In genomic region chr14:80584638-80585505, GRCh38 we compare ENCODE assay signal across 15 cellular contexts.
A peak's percentile ranks its signal among the peaks of the same experiment; 100 is the strongest.
DNase-seq lines count a peak whose midpoint lies in the region; ATAC-seq, FAIRE-seq and TF ChIP-seq lines count a peak whose summit lies in the region.
"Had no signal": no experiment of that assay in that cellular context is flagged by ENCODE, and none has a peak within 500 bp of the region (broad histone marks: within the 10 kb centered on the region; RNA-seq: fewer than 3 reads in every experiment).

No MANE protein-coding gene starts in this region.

- intact Hi-C loops in mammary epithelial cell (cut with micrococcal nuclease) (loop anchor here (5.0 kb wide), 4 partner anchors 158 to 267 kb away; no protein-coding TSS in a partner anchor), pancreas (cut with DNase I) (no loop called here), transverse colon (cut with DNase I; ENCODE audit: low total_unique reads) (no loop called here)

- peaks cover 2% of the 10 kb centered on the region for H3K36me3 ChIP-seq in mammary epithelial cell (ENCODE audit: insufficient read depth, low read length)
- no peaks in the 10 kb centered on the region for H3K36me3 ChIP-seq in pancreas
- H3K36me3 ChIP-seq in transverse colon = no peaks in the 10 kb centered on the region
- H3K36me3 ChIP-seq: neutrophil, uterus had no signal

- TF ChIP-seq EP300 in transverse colon (IDR thresholded peaks at IDR 0.05; ENCODE audit: low read depth) = no peak

- no peak overlapping the region for H3K4me3 ChIP-seq in mammary epithelial cell (replicated peaks in 1 of 3; ENCODE audit: insufficient read depth in 1 of 3, low read depth in 2 of 3, low read length in 3 of 3)
- no peak overlapping the region for H3K4me3 ChIP-seq in pancreas
- no peak overlapping the region for H3K4me3 ChIP-seq in transverse colon
- H3K4me3 ChIP-seq: uterus had no signal

- H3K9me3 ChIP-seq in mammary epithelial cell (replicated peaks; ENCODE audit: insufficient read depth, low read length) (no peaks in the 10 kb centered on the region), pancreas (no peaks in the 10 kb centered on the region), transverse colon (no peaks in the 10 kb centered on the region)
- H3K9me3 ChIP-seq: neutrophil, uterus had no signal

- BruUV-seq in mammary epithelial cell (replicated peaks; lab: Mats Ljungman, UMichigan) = TSS peak; percentile 98

- TF ChIP-seq POLR2A in transverse colon (IDR thresholded peaks at IDR 0.05) = no peak

- DNase-seq in NCI-H2171 treated with DMSO at 0.1 percent for 48 hours (lab: John Stamatoyannopoulos, UW) (peak; percentile 15), NCI-H2171 (lab: John Stamatoyannopoulos, UW) (no peak), NCI-H526 (lab: John Stamatoyannopoulos, UW) (peak; percentile 40 to 42), mammary epithelial cell (peak; percentile 89), pancreas (no peak), NCI-H446 treated with DMSO at 0.1 percent for 48 hours (lab: John Stamatoyannopoulos, UW) (no peak), DMS 273 (lab: John Stamatoyannopoulos, UW; ENCODE audit: unreplicated experiment) (no peak), transverse colon (no peak)
- DNase-seq: activated CD4-positive, CD25-positive, alpha-beta regulatory T cell; activated CD8-positive, alpha-beta memory T cell treated with anti-CD3 and anti-CD28 coated beads, Interleukin-2, amount 50 U/mL, for 48 hours; KBM-7; NCI-H2227 treated with DMSO at 0.1 percent for 48 hours; stimulated activated CD8-positive, alpha-beta memory T cell treated with anti-CD3 and anti-CD28 coated beads, Interleukin-4, amount 100 ng/mL, for 48 hours; uterus had no signal

- 57% methylated on average over 4 of the region's 4 CpGs for WGBS in mammary epithelial cell (ENCODE audit: low coverage, missing lambda C conversion rate)
- WGBS in pancreas, 2 donors = 27 to 30% methylated on average over 4 of the region's 4 CpGs
- 51 to 63% methylated on average over 3 to 4 of the region's 4 CpGs for WGBS in transverse colon (ENCODE audit: low coverage in 1 of 2), 2 donors

- H2AFZ ChIP-seq in mammary epithelial cell (ENCODE audit: low read depth, low read length) = no peak overlapping the region

- H3K4me2 ChIP-seq in mammary epithelial cell (ENCODE audit: insufficient read depth, low read depth, low read length) = peak overlapping the region; percentile 70

- no peaks in the 10 kb centered on the region for H3K27me3 ChIP-seq in mammary epithelial cell (ENCODE audit: insufficient read depth, low read length)
- no peaks in the 10 kb centered on the region for H3K27me3 ChIP-seq in pancreas
- no peaks in the 10 kb centered on the region for H3K27me3 ChIP-seq in transverse colon
- H3K27me3 ChIP-seq: neutrophil, uterus had no signal

- no peaks in the 10 kb centered on the region for H3K79me2 ChIP-seq in mammary epithelial cell (ENCODE audit: insufficient read depth, low read length)

- in situ Hi-C loops in mammary epithelial cell (cut with MboI; ENCODE audit: low sequenced_read_pairs in 2 of 2) = loop anchor here in 1 of 2 donors (25.0 kb wide), 2 partner anchors 373 to 523 kb away; partner anchors contain the start of gene DIO2
- in situ Hi-C loops in transverse colon (cut with MboI; ENCODE audit: low pct_ligation_motif_present in 1 of 4, low pct_unique_long_range_greater_than_20kb in 1 of 4, low sequenced_read_pairs in 3 of 4) = no loop called here

- no peak for TF ChIP-seq CTCF in mammary epithelial cell (conservative IDR thresholded peaks at IDR 0.05 in 1 of 2, IDR thresholded peaks at IDR 0.05 in 1 of 2; ENCODE audit: extremely low read depth in 1 of 2, insufficient read depth in 1 of 2, low read depth in 1 of 2, low read length in 2 of 2)
- TF ChIP-seq CTCF in pancreas (IDR thresholded peaks at IDR 0.05) = no peak
- no peak for TF ChIP-seq CTCF in transverse colon (IDR thresholded peaks at IDR 0.05)

- no peak overlapping the region for H3K9ac ChIP-seq in mammary epithelial cell (ENCODE audit: insufficient read depth, low read length)

- H4K20me1 ChIP-seq in mammary epithelial cell (ENCODE audit: insufficient read depth, low read length) = no peaks in the 10 kb centered on the region

- H3K4me1 ChIP-seq in mammary epithelial cell (ENCODE audit: insufficient read depth, low read length) = peaks cover 14% of the 10 kb centered on the region
- H3K4me1 ChIP-seq in pancreas = peaks cover 0 to 15% (median 5%) of the 10 kb centered on the region in 3 donors
- H3K4me1 ChIP-seq in transverse colon = peaks cover 0 to 5% (median 0%) of the 10 kb centered on the region in 4 donors
- H3K4me1 ChIP-seq: uterus had no signal

- CTCF ChIA-PET in mammary epithelial cell (lab: Charles Lee; ENCODE audit: low non-redundant PET) = no interaction called here

- no peak for FAIRE-seq in pancreas (lab: Jason Lieb, UNC)

- dilution Hi-C loops in mammary epithelial cell (cut with HindIII; ENCODE audit: low sequenced_read_pairs) = no loop called here

- H3K27ac ChIP-seq in mammary epithelial cell (ENCODE audit: insufficient read depth, low read depth, low read length) (peak overlapping the region; percentile 80), pancreas (no peak overlapping the region), transverse colon (no peak overlapping the region)
- H3K27ac ChIP-seq: neutrophil, uterus had no signal

- ATAC-seq in pancreas = peak; percentile 85 to 91 (median 91)

Comparison
In these comparisons a context has a peak if more than half of its experiments do, and no peak if none do; other contexts are left out.
1. DNase-seq: peak in NCI-H2171 treated with DMSO at 0.1 percent for 48 hours (single experiment), NCI-H526 (2 of 2) and mammary epithelial cell (single experiment); none in NCI-H2171 (single experiment), pancreas (0 of 6), NCI-H446 treated with DMSO at 0.1 percent for 48 hours (single experiment), DMS 273 (single experiment) and transverse colon (single experiment).